ENCODE assay signal across 1 cellular context in the genomic region with DNA sequence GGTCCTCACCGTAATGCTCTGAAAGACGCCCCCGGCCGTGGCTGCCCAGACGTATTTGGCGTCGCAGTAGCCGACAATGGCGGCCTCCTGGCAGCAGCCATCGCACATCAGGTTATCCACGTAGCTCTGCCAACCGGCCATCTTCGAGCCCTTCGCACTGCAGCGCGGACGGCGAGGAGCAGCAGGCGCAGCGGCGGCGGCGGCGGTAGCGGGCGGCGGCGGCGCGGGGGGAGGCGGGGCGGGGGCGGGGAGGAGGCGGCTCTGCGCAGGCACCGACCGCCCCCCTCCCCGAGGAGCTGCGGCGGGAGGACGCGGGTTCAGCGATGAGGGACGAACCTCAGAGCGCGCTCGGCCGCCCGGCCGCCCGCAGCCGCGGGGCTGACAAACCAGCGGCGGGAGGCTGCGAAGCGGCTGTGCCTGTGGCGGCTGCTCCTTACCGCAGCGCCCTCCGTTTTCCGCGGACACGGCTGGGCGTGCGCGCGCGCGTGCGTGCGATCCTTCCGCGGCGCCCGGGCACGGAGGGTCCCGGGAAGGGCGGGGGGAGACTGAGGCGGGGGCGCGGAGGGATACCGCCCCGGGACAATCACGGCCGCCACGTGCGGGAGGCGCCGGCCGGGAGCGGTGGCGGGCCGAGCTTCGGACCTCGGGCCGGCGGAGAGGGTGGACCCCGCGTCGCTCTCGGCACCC.
TF ChIP-seq lines count a peak whose summit lies in the region.

A gene with protein sequence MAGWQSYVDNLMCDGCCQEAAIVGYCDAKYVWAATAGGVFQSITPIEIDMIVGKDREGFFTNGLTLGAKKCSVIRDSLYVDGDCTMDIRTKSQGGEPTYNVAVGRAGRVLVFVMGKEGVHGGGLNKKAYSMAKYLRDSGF (minus strand): TSS at position 180 of the 687 bp plus-strand sequence. CDS start 39 bp downstream, at position 141.

TF ChIP-seq in HepG2, 621 proteins besides CTCF, POLR2A, EP300 and RAD21 (continued from another document and continues in another):
- TF ChIP-seq, protein P1, sequence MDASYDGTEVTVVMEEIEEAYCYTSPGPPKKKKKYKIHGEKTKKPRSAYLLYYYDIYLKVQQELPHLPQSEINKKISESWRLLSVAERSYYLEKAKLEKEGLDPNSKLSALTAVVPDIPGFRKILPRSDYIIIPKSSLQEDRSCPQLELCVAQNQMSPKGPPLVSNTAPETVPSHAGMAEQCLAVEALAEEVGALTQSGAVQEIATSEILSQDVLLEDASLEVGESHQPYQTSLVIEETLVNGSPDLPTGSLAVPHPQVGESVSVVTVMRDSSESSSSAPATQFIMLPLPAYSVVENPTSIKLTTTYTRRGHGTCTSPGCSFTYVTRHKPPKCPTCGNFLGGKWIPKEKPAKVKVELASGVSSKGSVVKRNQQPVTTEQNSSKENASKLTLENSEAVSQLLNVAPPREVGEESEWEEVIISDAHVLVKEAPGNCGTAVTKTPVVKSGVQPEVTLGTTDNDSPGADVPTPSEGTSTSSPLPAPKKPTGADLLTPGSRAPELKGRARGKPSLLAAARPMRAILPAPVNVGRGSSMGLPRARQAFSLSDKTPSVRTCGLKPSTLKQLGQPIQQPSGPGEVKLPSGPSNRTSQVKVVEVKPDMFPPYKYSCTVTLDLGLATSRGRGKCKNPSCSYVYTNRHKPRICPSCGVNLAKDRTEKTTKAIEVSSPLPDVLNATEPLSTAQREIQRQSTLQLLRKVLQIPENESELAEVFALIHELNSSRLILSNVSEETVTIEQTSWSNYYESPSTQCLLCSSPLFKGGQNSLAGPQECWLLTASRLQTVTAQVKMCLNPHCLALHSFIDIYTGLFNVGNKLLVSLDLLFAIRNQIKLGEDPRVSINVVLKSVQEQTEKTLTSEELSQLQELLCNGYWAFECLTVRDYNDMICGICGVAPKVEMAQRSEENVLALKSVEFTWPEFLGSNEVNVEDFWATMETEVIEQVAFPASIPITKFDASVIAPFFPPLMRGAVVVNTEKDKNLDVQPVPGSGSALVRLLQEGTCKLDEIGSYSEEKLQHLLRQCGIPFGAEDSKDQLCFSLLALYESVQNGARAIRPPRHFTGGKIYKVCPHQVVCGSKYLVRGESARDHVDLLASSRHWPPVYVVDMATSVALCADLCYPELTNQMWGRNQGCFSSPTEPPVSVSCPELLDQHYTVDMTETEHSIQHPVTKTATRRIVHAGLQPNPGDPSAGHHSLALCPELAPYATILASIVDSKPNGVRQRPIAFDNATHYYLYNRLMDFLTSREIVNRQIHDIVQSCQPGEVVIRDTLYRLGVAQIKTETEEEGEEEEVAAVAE (CRISPR knock-in tag; IDR thresholded peaks at IDR 0.05; ENCODE audit: borderline replicate concordance): no peak; the same call in 1 of the 2 replicates
- TF ChIP-seq ZNF558 (CRISPR knock-in tag; IDR thresholded peaks at IDR 0.05; ENCODE audit: borderline replicate concordance): no peak; the same call in 1 of the 2 replicates
- TF ChIP-seq HOMEZ (CRISPR knock-in tag; IDR thresholded peaks at IDR 0.05; ENCODE audit: low read depth): no peak
- no peak for TF ChIP-seq MZF1 (CRISPR knock-in tag; IDR thresholded peaks at IDR 0.05; ENCODE audit: borderline replicate concordance)
- no peak for TF ChIP-seq FOXO1 (CRISPR knock-in tag; IDR thresholded peaks at IDR 0.05)
- no peak for TF ChIP-seq MAFG (CRISPR knock-in tag; IDR thresholded peaks at IDR 0.05)
- TF ChIP-seq MIXL1 (CRISPR knock-in tag; IDR thresholded peaks at IDR 0.05): 0 out of 2 replicates have a peak, but pooled peaks have one; percentile 10
- TF ChIP-seq GLMP (CRISPR knock-in tag; IDR thresholded peaks at IDR 0.05; ENCODE audit: borderline replicate concordance): 0 out of 2 replicates have a peak, but pooled peaks have one; percentile 60
- TF ChIP-seq ARHGAP35 (CRISPR knock-in tag; IDR thresholded peaks at IDR 0.05; ENCODE audit: borderline replicate concordance): no peak; the same call in 1 of the 2 replicates
- TF ChIP-seq TARDBP (CRISPR knock-in tag; IDR thresholded peaks at IDR 0.05): peak; percentile 84
- no peak for TF ChIP-seq U2AF1 (optimal IDR thresholded peaks at IDR 0.05; ENCODE audit: low read depth, low read length)
- TF ChIP-seq ARNT (IDR thresholded peaks at IDR 0.05): no peak
- TF ChIP-seq FLYWCH1 (CRISPR knock-in tag; IDR thresholded peaks at IDR 0.05): 0 out of 2 replicates have a peak, but pooled peaks have one; percentile 87
- peak; percentile 96 for TF ChIP-seq ZNF749 (CRISPR knock-in tag; IDR thresholded peaks at IDR 0.05; ENCODE audit: borderline replicate concordance)
- no peak for TF ChIP-seq ZBTB37 (CRISPR knock-in tag; IDR thresholded peaks at IDR 0.05)
- TF ChIP-seq ZSCAN21 (CRISPR knock-in tag; IDR thresholded peaks at IDR 0.05; ENCODE audit: borderline replicate concordance): peak; percentile 85
- no peak for TF ChIP-seq SMC3 (IDR thresholded peaks at IDR 0.05; ENCODE audit: low read length)
- no peak for TF ChIP-seq ZNF160 (CRISPR knock-in tag; IDR thresholded peaks at IDR 0.05)
- no peak for TF ChIP-seq ZNF276 (CRISPR knock-in tag; IDR thresholded peaks at IDR 0.05; ENCODE audit: low read depth)
- TF ChIP-seq NPAS2 (CRISPR knock-in tag; IDR thresholded peaks at IDR 0.05; ENCODE audit: borderline replicate concordance): no peak; the same call in 1 of the 2 replicates
- no peak for TF ChIP-seq ZNF256 (CRISPR knock-in tag; conservative IDR thresholded peaks at IDR 0.05)
- TF ChIP-seq ZNF367 (CRISPR knock-in tag; IDR thresholded peaks at IDR 0.05; ENCODE audit: borderline replicate concordance): no peak
- TF ChIP-seq, protein P2, sequence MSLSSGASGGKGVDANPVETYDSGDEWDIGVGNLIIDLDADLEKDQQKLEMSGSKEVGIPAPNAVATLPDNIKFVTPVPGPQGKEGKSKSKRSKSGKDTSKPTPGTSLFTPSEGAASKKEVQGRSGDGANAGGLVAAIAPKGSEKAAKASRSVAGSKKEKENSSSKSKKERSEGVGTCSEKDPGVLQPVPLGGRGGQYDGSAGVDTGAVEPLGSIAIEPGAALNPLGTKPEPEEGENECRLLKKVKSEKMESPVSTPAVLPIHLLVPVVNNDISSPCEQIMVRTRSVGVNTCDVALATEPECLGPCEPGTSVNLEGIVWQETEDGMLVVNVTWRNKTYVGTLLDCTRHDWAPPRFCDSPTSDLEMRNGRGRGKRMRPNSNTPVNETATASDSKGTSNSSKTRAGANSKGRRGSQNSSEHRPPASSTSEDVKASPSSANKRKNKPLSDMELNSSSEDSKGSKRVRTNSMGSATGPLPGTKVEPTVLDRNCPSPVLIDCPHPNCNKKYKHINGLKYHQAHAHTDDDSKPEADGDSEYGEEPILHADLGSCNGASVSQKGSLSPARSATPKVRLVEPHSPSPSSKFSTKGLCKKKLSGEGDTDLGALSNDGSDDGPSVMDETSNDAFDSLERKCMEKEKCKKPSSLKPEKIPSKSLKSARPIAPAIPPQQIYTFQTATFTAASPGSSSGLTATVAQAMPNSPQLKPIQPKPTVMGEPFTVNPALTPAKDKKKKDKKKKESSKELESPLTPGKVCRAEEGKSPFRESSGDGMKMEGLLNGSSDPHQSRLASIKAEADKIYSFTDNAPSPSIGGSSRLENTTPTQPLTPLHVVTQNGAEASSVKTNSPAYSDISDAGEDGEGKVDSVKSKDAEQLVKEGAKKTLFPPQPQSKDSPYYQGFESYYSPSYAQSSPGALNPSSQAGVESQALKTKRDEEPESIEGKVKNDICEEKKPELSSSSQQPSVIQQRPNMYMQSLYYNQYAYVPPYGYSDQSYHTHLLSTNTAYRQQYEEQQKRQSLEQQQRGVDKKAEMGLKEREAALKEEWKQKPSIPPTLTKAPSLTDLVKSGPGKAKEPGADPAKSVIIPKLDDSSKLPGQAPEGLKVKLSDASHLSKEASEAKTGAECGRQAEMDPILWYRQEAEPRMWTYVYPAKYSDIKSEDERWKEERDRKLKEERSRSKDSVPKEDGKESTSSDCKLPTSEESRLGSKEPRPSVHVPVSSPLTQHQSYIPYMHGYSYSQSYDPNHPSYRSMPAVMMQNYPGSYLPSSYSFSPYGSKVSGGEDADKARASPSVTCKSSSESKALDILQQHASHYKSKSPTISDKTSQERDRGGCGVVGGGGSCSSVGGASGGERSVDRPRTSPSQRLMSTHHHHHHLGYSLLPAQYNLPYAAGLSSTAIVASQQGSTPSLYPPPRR (CRISPR knock-in tag; IDR thresholded peaks at IDR 0.05; ENCODE audit: borderline replicate concordance): no peak
- no peak for TF ChIP-seq ZBTB42 (CRISPR knock-in tag; IDR thresholded peaks at IDR 0.05)
- TF ChIP-seq ZNF589 (CRISPR knock-in tag; conservative IDR thresholded peaks at IDR 0.05): 0 out of 2 replicates have a peak, but pooled peaks have one; percentile 84
- no peak for TF ChIP-seq ZFP90 (CRISPR knock-in tag; IDR thresholded peaks at IDR 0.05; ENCODE audit: borderline replicate concordance)
- peak; percentile 73 for TF ChIP-seq TSC22D2 (CRISPR knock-in tag; IDR thresholded peaks at IDR 0.05; ENCODE audit: borderline replicate concordance)
- TF ChIP-seq HNF1A (IDR thresholded peaks at IDR 0.05; ENCODE audit: low read depth): no peak
- TF ChIP-seq HNF1A (CRISPR knock-in tag; IDR thresholded peaks at IDR 0.05; ENCODE audit: borderline replicate concordance): peak; percentile 24
- no peak for TF ChIP-seq ZMYM3 (CRISPR knock-in tag; IDR thresholded peaks at IDR 0.05)
- no peak; the same call in 1 of the 2 replicates for TF ChIP-seq PRMT3 (CRISPR knock-in tag; IDR thresholded peaks at IDR 0.05; ENCODE audit: borderline replicate concordance, low read depth)
- no peak for TF ChIP-seq NR2C2 (CRISPR knock-in tag; IDR thresholded peaks at IDR 0.05; ENCODE audit: borderline replicate concordance)
- TF ChIP-seq, protein P3, sequence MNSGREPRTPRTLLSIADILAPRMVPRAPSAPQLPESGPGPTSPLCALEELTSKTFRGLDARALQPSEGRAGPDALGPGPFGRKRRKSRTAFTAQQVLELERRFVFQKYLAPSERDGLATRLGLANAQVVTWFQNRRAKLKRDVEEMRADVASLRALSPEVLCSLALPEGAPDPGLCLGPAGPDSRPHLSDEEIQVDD (CRISPR knock-in tag; IDR thresholded peaks at IDR 0.05; ENCODE audit: borderline replicate concordance): peak; percentile 90; the same call in 1 of the 2 replicates
- peak; percentile 84; the same call in 1 of the 2 replicates for TF ChIP-seq ZNF329 (CRISPR knock-in tag; IDR thresholded peaks at IDR 0.05; ENCODE audit: low read depth)
